In the genomic region with DNA sequence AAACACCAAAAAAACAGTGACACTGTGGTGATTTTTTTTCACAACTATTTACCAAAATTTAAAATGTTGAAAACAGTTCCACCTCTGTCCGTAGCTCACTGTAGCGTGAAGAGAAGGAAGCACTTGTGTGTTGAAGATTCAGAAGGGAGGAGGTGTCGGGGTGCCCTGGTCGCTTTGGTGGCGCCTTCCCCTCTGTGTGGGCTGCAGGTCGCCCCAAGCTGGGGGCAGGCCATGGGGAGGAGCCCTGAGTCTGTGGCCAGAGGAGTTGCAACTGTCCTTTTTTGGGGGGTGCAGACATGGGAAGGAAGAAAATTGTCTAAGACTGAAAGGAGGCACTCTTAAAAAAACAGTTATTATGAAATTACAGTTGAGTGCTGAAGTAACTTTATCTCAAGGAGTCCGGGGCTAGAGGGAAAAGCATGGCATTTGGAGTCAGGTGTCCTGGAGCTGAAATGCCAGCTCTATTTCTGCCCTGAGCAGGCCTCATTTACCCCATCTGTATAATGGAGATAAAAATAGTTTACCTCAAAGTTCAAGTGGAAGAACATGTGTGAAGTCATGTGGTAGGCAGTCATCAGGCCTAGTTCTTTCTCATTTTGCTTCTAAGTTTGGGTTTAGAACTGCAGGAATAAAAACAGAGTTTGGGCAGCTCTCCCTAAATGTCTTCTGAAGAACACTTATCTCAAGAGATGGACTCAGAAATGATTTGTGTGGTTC, we compare ENCODE assay signal across 10 cellular contexts.
DNase-seq lines count a peak whose midpoint lies in the region; ATAC-seq, FAIRE-seq and TF ChIP-seq lines count a peak whose summit lies in the region.
"Had no signal": no experiment of that assay in that cellular context is flagged by ENCODE, and none has a peak within 500 bp of the region (broad histone marks: within the 10 kb centered on the region; RNA-seq: fewer than 3 reads in every experiment).

No MANE protein-coding gene starts in this region.

- no peak for TF ChIP-seq CTCF in GM12864 (IDR thresholded peaks at IDR 0.05; ENCODE audit: low read depth, low read length, missing control alignments)
- no peak for TF ChIP-seq CTCF in GM20000 (IDR thresholded peaks at IDR 0.05; ENCODE audit: extremely low read depth, missing control alignments)
- no peak for TF ChIP-seq CTCF in D721Med (IDR thresholded peaks at IDR 0.05; ENCODE audit: insufficient read depth, missing control alignments)

- FAIRE-seq in D721Med (lab: Jason Lieb, UNC), result no peak

- DNase-seq in GM12864 (ENCODE audit: low read depth) (peak; percentile 7), GM20000 (ENCODE audit: low spot score) (peak; percentile 58), NCI-H2171 treated with DMSO at 0.1 percent for 48 hours (lab: John Stamatoyannopoulos, UW) (no peak), NCI-H82 (lab: John Stamatoyannopoulos, UW) (no peak), D721Med (ENCODE audit: insufficient read length, low spot score) (no peak)
- DNase-seq in stimulated activated naive CD4-positive, alpha-beta T cell (lab: John Stamatoyannopoulos, UW), result no peak
- DNase-seq: colonic mucosa, DMS53 had no signal

- no peak overlapping the region for H3K4me3 ChIP-seq in GM12864 (ENCODE audit: low read depth, low read length)
- H3K4me3 ChIP-seq: colonic mucosa had no signal

- peak; percentile 79 for ATAC-seq in HG03139 (IDR thresholded peaks at IDR 0.05; ENCODE audit: unreplicated experiment)

- H3K27ac ChIP-seq in cingulate gyrus (ENCODE audit: low read depth, low read length), result peak overlapping the region; percentile 65
- H3K27ac ChIP-seq: colonic mucosa had no signal

Comparison
In these comparisons a context has a peak if more than half of its experiments do, and no peak if none do; other contexts are left out.
1. DNase-seq: peak in GM12864 (single experiment) and GM20000 (single experiment); none in NCI-H2171 treated with DMSO at 0.1 percent for 48 hours (single experiment), NCI-H82 (single experiment), D721Med (single experiment) and stimulated activated naive CD4-positive, alpha-beta T cell (0 of 6).